8 cellular contexts compared by ENCODE assay signal in the genomic region with DNA sequence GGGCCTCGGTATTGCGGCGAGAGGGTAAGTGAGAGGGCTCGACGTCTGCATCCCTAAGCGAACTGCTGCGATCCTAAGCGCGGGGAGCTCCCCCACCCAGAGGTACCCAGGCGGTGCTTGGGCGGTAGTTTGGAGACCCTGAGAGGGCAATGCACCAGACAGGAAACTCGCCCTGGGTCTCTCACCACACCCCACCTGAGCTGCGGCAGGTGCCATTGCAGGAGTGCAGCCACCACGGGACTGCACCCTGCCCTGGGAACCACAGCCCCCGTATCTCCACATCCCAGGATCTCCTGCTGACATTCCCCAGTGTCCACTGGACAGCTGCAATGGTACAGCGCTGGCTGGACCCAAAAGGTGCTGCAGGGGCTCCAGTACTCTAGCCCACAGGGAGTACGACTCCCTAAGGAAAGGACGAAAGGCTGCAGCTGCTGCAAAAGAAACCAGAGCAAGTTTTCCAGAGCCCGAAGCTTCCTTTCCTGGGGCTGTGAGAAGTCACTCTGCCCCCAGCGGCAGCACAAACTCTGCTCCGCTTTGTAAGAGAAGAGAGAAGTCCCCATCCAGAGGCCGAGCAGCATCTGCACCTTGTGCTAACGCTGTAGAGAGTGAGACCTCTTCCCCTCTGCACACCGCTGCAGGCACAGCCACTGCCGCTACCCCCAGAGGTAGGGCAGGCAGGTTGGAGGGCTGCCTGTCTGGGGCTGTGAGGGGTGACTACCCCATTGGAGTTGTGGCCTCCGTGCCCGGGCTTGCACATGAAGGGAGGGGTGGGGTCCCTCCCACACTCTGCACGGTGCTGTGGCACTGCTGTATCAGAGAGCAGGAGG. TPM values are rescaled to one million over a fixed set of nuclear protein-coding genes. Genes with fewer than 3 reads are reported as not detected.
DNase-seq lines count a peak whose midpoint lies in the region; ATAC-seq and TF ChIP-seq lines count a peak whose summit lies in the region.

No MANE protein-coding gene starts in this region.

- DNase-seq in HFFc6 (peak; percentile 62), NB4 (ENCODE audit: low read depth) (peak; percentile 67), lower lobe of right lung (peak; percentile 59), NCI-H2029 treated with DMSO at 0.1 percent for 48 hours (lab: John Stamatoyannopoulos, UW) (no peak)
- DNase-seq in activated CD4-positive, alpha-beta T cell treated with anti-CD3 and anti-CD28 coated beads for 36 hours, result peak; percentile 68
- DNase-seq in effector memory CD8-positive, alpha-beta T cell, result peak in 2 of 3 experiments; percentile 4 to 5
- peak; percentile 10 to 18 for DNase-seq in stimulated activated CD4-positive, alpha-beta T cell treated with anti-CD3 and anti-CD28 coated beads, Interleukin-4, amount 100 ng/mL, for 4 hours

- H3K27me3 ChIP-seq in lower lobe of right lung (ENCODE audit: low read depth), result peaks cover 19% of the 10 kb centered on the region

- peaks cover 14% of the 10 kb centered on the region for H3K4me1 Mint-ChIP-seq in HFFc6 (ENCODE audit: low read depth)
- peaks cover 13% of the 10 kb centered on the region for H3K4me1 Mint-ChIP-seq in activated CD4-positive, alpha-beta T cell treated with anti-CD3 and anti-CD28 coated beads for 36 hours
- peaks cover 17 to 21% of the 10 kb centered on the region in 2 donors for H3K4me1 Mint-ChIP-seq in effector memory CD8-positive, alpha-beta T cell (ENCODE audit: low read depth in 2 of 2)

- H3K27ac ChIP-seq in lower lobe of right lung, result no peak overlapping the region

- CTCF ChIA-PET in activated CD4-positive, alpha-beta T cell treated with anti-CD3 and anti-CD28 coated beads for 36 hours (lab: Charles Lee), result interaction anchor here (0.5 to 6.1 kb wide), 26 partner anchors 8 to 685 kb away, joined by 3 to 106 read pairs (median 4); a partner anchor contains a TSS

- peak; percentile 35 for TF ChIP-seq CTCF in GM12874 (IDR thresholded peaks at IDR 0.05; ENCODE audit: insufficient read depth, low read depth, low read length)
- TF ChIP-seq CTCF in HFFc6 (IDR thresholded peaks at IDR 0.05), result peak; percentile 70
- peak; percentile 76 for TF ChIP-seq CTCF in NB4 (IDR thresholded peaks at IDR 0.05; ENCODE audit: low read depth, low read length)
- peak; percentile 47 for TF ChIP-seq CTCF in lower lobe of right lung (IDR thresholded peaks at IDR 0.05)

- POLR2A ChIA-PET in activated CD4-positive, alpha-beta T cell treated with anti-CD3 and anti-CD28 coated beads for 36 hours (lab: Charles Lee), result interaction anchor here (0.5 kb wide), 1 partner anchor 359 kb away, joined by 3 read pairs; no protein-coding TSS in a partner anchor

- H3K4me1 ChIP-seq in lower lobe of right lung, result peaks cover 17% of the 10 kb centered on the region

- H3K27me3 Mint-ChIP-seq in HFFc6 (ENCODE audit: insufficient read depth), result peaks cover 15% of the 10 kb centered on the region
- H3K27me3 Mint-ChIP-seq in activated CD4-positive, alpha-beta T cell treated with anti-CD3 and anti-CD28 coated beads for 36 hours, result peaks cover 18% of the 10 kb centered on the region
- peaks cover 54% of the 10 kb centered on the region in 2 donors for H3K27me3 Mint-ChIP-seq in effector memory CD8-positive, alpha-beta T cell

- H3K9me3 Mint-ChIP-seq in HFFc6, result no peaks in the 10 kb centered on the region; the same call in 1 of the 2 replicates
- H3K9me3 Mint-ChIP-seq in activated CD4-positive, alpha-beta T cell treated with anti-CD3 and anti-CD28 coated beads for 36 hours (ENCODE audit: low read depth), result no peaks in the 10 kb centered on the region
- no peaks in the 10 kb centered on the region for H3K9me3 Mint-ChIP-seq in effector memory CD8-positive, alpha-beta T cell

- H3K27ac Mint-ChIP-seq in HFFc6, result no peak overlapping the region
- H3K27ac Mint-ChIP-seq in activated CD4-positive, alpha-beta T cell treated with anti-CD3 and anti-CD28 coated beads for 36 hours, result no peak overlapping the region
- H3K27ac Mint-ChIP-seq in effector memory CD8-positive, alpha-beta T cell, result peak overlapping the region; percentile 6 to 36

- H3K4me3 ChIP-seq in NB4 (ENCODE audit: low read depth, low read length) (peak overlapping the region; percentile 30), lower lobe of right lung (peak overlapping the region; percentile 50)

- ATAC-seq in activated CD4-positive, alpha-beta T cell treated with anti-CD3 and anti-CD28 coated beads for 36 hours, result peak; percentile 85
- ATAC-seq in effector memory CD8-positive, alpha-beta T cell (replicated peaks), result peak; percentile 66
- peak; percentile 75 to 77 for ATAC-seq in lower lobe of right lung

- no peaks in the 10 kb centered on the region for H3K36me3 ChIP-seq in lower lobe of right lung

- peaks cover under 1% of the 10 kb centered on the region; the same call in 1 of the 2 replicates for H3K36me3 Mint-ChIP-seq in HFFc6 (ENCODE audit: low read depth)
- H3K36me3 Mint-ChIP-seq in activated CD4-positive, alpha-beta T cell treated with anti-CD3 and anti-CD28 coated beads for 36 hours (ENCODE audit: low read depth), result no peaks in the 10 kb centered on the region
- H3K36me3 Mint-ChIP-seq in effector memory CD8-positive, alpha-beta T cell (ENCODE audit: insufficient read depth), result peaks cover 8% of the 10 kb centered on the region

- peaks cover 3% of the 10 kb centered on the region for H3K9me3 ChIP-seq in lower lobe of right lung

- no peak for TF ChIP-seq POLR2A in NB4 (IDR thresholded peaks at IDR 0.05; ENCODE audit: extremely low read depth, insufficient read length)

- peak overlapping the region; percentile 89 for H3K4me3 Mint-ChIP-seq in HFFc6
- peak overlapping the region; percentile 67 for H3K4me3 Mint-ChIP-seq in activated CD4-positive, alpha-beta T cell treated with anti-CD3 and anti-CD28 coated beads for 36 hours
- H3K4me3 Mint-ChIP-seq in effector memory CD8-positive, alpha-beta T cell, result peak overlapping the region; percentile 83 to 89

- intact Hi-C loops in activated CD4-positive, alpha-beta T cell treated with anti-CD3 and anti-CD28 coated beads for 36 hours (cut with DNase I, micrococcal nuclease), result loop anchor here (2.0 to 5.0 kb wide), 4 partner anchors 132 to 633 kb away; no protein-coding TSS in a partner anchor
- intact Hi-C loops in lower lobe of right lung (cut with DNase I), result no loop called here

RNA-seq across cellular contexts. Expression of a gene that starts 31.1 kb away (rescaled TPM):
- 10 to 100 TPM; 29.6 to 44.1 (median 38.8) TPM for total RNA-seq in HFFc6 (2021; fragmentation: NEBNext Ultra II Directional; extraction: Animal tissue kit (Norgen Biotek cat#: 25700))
- total RNA-seq in activated CD4-positive, alpha-beta T cell treated with anti-CD3 and anti-CD28 coated beads for 36 hours, result 10 to 100 TPM; 26.9 to 31.3 TPM
- 48.6 TPM for total RNA-seq in lower lobe of right lung

Comparison
In these comparisons a context has a peak if more than half of its experiments do, and no peak if none do; other contexts are left out.
1. H3K27ac Mint-ChIP-seq: peak in effector memory CD8-positive, alpha-beta T cell (2 of 2); none in HFFc6 (single experiment) and activated CD4-positive, alpha-beta T cell treated with anti-CD3 and anti-CD28 coated beads for 36 hours (single experiment).
2. Peak in every context shown above with its lines, with median percentiles within 50 percentile points of each other: CTCF ChIP-seq, H3K4me3 Mint-ChIP-seq and ATAC-seq.